Comparison of ENCODE assay signal across 1 cellular context in genomic region chr17:76710863-76711611, GRCh38.
A peak's percentile ranks its signal among the peaks of the same experiment; 100 is the strongest.
TF ChIP-seq lines count a peak whose summit lies in the region.

Gene MXRA7 (minus strand): TSS chr17:76710965. CDS start chr17:76710946, 19 bp downstream.

TF ChIP-seq in HEK293, 187 proteins besides CTCF, POLR2A, EP300 and RAD21 (continued from another document and continues in another):
- TF ChIP-seq ZNF518A (tag by site-specific recombination; conservative IDR thresholded peaks at IDR 0.05; ENCODE audit: low read depth) (no peak), ZNF26 (tag by site-specific recombination; IDR thresholded peaks at IDR 0.05) (no peak), ZNF211 (tag by site-specific recombination; IDR thresholded peaks at IDR 0.05; ENCODE audit: low read depth) (no peak), ZNF830 (tag by site-specific recombination; IDR thresholded peaks at IDR 0.05; ENCODE audit: low read depth) (no peak), ZBTB49 (tag by site-specific recombination; IDR thresholded peaks at IDR 0.05; ENCODE audit: low read depth) (no peak), HOXC10 (CRISPR knock-in tag; IDR thresholded peaks at IDR 0.05) (no peak), KLF10 (tag by site-specific recombination; IDR thresholded peaks at IDR 0.05) (peak; percentile 97), ZSCAN18 (tag by site-specific recombination; IDR thresholded peaks at IDR 0.05) (no peak), ZNF114 (tag by site-specific recombination; IDR thresholded peaks at IDR 0.05) (no peak), ZNF146 (tag by site-specific recombination; IDR thresholded peaks at IDR 0.05) (no peak), BCL6B (tag by site-specific recombination; IDR thresholded peaks at IDR 0.05) (no peak), GLIS1 (tag by site-specific recombination; IDR thresholded peaks at IDR 0.05) (peak; percentile 90), ZNF623 (tag by site-specific recombination; IDR thresholded peaks at IDR 0.05) (no peak), ZSCAN23 (tag by site-specific recombination; IDR thresholded peaks at IDR 0.05) (no peak), ZNF701 (tag by site-specific recombination; IDR thresholded peaks at IDR 0.05) (no peak), RBAK (tag by site-specific recombination; IDR thresholded peaks at IDR 0.05) (no peak), ZNF521 (tag by site-specific recombination; IDR thresholded peaks at IDR 0.05) (no peak), ZNF416 (tag by site-specific recombination; IDR thresholded peaks at IDR 0.05) (no peak), ZNF555 (tag by site-specific recombination; conservative IDR thresholded peaks at IDR 0.05) (no peak), GLI4 (tag by site-specific recombination; IDR thresholded peaks at IDR 0.05) (no peak), GFI1B (tag by site-specific recombination; IDR thresholded peaks at IDR 0.05) (no peak), EGR2 (tag by site-specific recombination; IDR thresholded peaks at IDR 0.05; ENCODE audit: low read depth) (peak; percentile 52), ZNF155 (tag by site-specific recombination; IDR thresholded peaks at IDR 0.05) (no peak), ZNF792 (tag by site-specific recombination; IDR thresholded peaks at IDR 0.05) (no peak), ZNF433 (tag by site-specific recombination; IDR thresholded peaks at IDR 0.05; ENCODE audit: low read depth) (no peak), ZNF335 (tag by site-specific recombination; conservative IDR thresholded peaks at IDR 0.05) (peak; percentile 82), ZNF366 (tag by site-specific recombination; conservative IDR thresholded peaks at IDR 0.05) (no peak; the same call in 1 of the 2 replicates), ZNF449 (tag by site-specific recombination; IDR thresholded peaks at IDR 0.05) (0 out of 2 replicates have a peak, but pooled peaks have one; percentile 58), ZNF776 (tag by site-specific recombination; IDR thresholded peaks at IDR 0.05; ENCODE audit: borderline replicate concordance) (no peak), PRDM1 (tag by site-specific recombination; IDR thresholded peaks at IDR 0.05) (no peak), ZNF677 (tag by site-specific recombination; IDR thresholded peaks at IDR 0.05) (no peak), ZNF639 (tag by site-specific recombination; IDR thresholded peaks at IDR 0.05) (peak; percentile 41; the same call in 1 of the 2 replicates), ZNF549 (tag by site-specific recombination; IDR thresholded peaks at IDR 0.05) (no peak), ZBTB7A (tag by site-specific recombination; IDR thresholded peaks at IDR 0.05; ENCODE audit: low read depth) (no peak), ZFP69B (tag by site-specific recombination; IDR thresholded peaks at IDR 0.05) (no peak), ZBTB10 (tag by site-specific recombination; IDR thresholded peaks at IDR 0.05) (0 out of 2 replicates have a peak, but pooled peaks have one; percentile 57), TRIM28 (IDR thresholded peaks at IDR 0.05; ENCODE audit: borderline replicate concordance, low read length) (0 out of 2 replicates have a peak, but pooled peaks have one; percentile 44), ELK4 (IDR thresholded peaks at IDR 0.05; ENCODE audit: borderline replicate concordance, low read depth, low read length) (no peak), ZNF664 (tag by site-specific recombination; IDR thresholded peaks at IDR 0.05) (no peak), ZIC2 (tag by site-specific recombination; IDR thresholded peaks at IDR 0.05) (no peak; the same call in none of the 2 replicates), ZNF777 (tag by site-specific recombination; IDR thresholded peaks at IDR 0.05; ENCODE audit: borderline replicate concordance) (no peak), ZNF426 (tag by site-specific recombination; IDR thresholded peaks at IDR 0.05) (no peak), ZNF266 (tag by site-specific recombination; IDR thresholded peaks at IDR 0.05; ENCODE audit: low read depth) (no peak)
